Comparison of ENCODE assay signal across 1 cellular context in genomic region chr12:46804054-46804453, GRCh38.
TF ChIP-seq lines count a peak whose summit lies in the region.

No MANE protein-coding gene starts in this region.

TF ChIP-seq in SK-N-SH, 30 proteins besides CTCF, POLR2A, EP300 and RAD21 (continued from another document):
- TF ChIP-seq NRF1 (IDR thresholded peaks at IDR 0.05; ENCODE audit: low read depth, low read length), result no peak
- no peak for TF ChIP-seq MXI1 (IDR thresholded peaks at IDR 0.05; ENCODE audit: low read depth, low read length)
- TF ChIP-seq MEF2A (IDR thresholded peaks at IDR 0.05; ENCODE audit: borderline replicate concordance, low read depth), result no peak
- no peak for TF ChIP-seq RCOR1 (IDR thresholded peaks at IDR 0.05; ENCODE audit: low read length)
- TF ChIP-seq PBX3 (IDR thresholded peaks at IDR 0.05), result no peak
- no peak for TF ChIP-seq RXRA (IDR thresholded peaks at IDR 0.05; ENCODE audit: borderline replicate concordance, low read depth)
- TF ChIP-seq GABPA (IDR thresholded peaks at IDR 0.05; ENCODE audit: low read depth), result no peak
- no peak for TF ChIP-seq EZH2phosphoT487 (IDR thresholded peaks at IDR 0.05; ENCODE audit: borderline replicate concordance, low read depth)
